Comparison of ENCODE assay signal across 1 cellular context in the genomic region with DNA sequence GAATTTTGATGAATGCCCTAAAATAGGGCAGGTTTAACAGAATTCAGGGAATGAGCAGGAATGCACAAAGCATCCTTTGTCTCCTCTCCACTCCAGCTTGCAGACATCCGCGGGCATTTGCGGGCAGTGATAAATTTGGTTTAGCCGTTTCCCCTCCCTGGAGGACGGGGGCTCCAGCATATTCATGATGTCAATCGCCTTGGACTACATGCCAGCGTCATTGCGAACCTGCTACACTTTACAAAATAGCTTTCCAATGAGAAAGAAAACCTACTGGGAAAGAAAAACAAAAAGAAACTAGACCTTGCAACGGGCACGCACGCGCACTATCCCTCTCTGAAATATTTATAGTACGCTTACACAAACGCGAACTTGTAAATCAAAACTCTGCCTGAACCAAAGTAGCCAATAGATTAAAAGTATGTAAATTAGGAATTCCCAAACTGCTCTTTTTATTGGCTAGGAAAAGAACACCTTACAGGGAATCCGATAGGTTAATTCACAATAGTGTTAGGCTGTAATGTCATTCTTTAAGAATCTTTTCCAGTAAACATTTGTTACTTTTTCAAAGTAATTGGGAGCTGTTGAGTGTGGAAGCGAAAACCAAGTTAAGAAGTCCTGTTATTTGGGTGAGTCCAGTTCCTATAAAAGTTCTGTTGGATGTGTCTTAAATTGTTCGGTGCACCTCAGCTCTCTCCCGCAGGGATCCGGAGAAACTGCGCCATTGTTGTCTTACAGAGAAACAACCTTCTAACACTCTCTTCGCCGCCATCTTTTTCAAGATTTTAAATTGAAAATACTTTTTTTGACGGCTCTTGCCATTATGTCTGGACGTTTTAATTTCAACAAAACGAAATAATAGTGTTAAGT.
TF ChIP-seq lines count a peak whose summit lies in the region.

No MANE protein-coding gene starts in this region.

TF ChIP-seq in GM23338, 12 proteins besides CTCF, POLR2A, EP300 and RAD21 (continued from another document):
- TF ChIP-seq, protein P1, sequence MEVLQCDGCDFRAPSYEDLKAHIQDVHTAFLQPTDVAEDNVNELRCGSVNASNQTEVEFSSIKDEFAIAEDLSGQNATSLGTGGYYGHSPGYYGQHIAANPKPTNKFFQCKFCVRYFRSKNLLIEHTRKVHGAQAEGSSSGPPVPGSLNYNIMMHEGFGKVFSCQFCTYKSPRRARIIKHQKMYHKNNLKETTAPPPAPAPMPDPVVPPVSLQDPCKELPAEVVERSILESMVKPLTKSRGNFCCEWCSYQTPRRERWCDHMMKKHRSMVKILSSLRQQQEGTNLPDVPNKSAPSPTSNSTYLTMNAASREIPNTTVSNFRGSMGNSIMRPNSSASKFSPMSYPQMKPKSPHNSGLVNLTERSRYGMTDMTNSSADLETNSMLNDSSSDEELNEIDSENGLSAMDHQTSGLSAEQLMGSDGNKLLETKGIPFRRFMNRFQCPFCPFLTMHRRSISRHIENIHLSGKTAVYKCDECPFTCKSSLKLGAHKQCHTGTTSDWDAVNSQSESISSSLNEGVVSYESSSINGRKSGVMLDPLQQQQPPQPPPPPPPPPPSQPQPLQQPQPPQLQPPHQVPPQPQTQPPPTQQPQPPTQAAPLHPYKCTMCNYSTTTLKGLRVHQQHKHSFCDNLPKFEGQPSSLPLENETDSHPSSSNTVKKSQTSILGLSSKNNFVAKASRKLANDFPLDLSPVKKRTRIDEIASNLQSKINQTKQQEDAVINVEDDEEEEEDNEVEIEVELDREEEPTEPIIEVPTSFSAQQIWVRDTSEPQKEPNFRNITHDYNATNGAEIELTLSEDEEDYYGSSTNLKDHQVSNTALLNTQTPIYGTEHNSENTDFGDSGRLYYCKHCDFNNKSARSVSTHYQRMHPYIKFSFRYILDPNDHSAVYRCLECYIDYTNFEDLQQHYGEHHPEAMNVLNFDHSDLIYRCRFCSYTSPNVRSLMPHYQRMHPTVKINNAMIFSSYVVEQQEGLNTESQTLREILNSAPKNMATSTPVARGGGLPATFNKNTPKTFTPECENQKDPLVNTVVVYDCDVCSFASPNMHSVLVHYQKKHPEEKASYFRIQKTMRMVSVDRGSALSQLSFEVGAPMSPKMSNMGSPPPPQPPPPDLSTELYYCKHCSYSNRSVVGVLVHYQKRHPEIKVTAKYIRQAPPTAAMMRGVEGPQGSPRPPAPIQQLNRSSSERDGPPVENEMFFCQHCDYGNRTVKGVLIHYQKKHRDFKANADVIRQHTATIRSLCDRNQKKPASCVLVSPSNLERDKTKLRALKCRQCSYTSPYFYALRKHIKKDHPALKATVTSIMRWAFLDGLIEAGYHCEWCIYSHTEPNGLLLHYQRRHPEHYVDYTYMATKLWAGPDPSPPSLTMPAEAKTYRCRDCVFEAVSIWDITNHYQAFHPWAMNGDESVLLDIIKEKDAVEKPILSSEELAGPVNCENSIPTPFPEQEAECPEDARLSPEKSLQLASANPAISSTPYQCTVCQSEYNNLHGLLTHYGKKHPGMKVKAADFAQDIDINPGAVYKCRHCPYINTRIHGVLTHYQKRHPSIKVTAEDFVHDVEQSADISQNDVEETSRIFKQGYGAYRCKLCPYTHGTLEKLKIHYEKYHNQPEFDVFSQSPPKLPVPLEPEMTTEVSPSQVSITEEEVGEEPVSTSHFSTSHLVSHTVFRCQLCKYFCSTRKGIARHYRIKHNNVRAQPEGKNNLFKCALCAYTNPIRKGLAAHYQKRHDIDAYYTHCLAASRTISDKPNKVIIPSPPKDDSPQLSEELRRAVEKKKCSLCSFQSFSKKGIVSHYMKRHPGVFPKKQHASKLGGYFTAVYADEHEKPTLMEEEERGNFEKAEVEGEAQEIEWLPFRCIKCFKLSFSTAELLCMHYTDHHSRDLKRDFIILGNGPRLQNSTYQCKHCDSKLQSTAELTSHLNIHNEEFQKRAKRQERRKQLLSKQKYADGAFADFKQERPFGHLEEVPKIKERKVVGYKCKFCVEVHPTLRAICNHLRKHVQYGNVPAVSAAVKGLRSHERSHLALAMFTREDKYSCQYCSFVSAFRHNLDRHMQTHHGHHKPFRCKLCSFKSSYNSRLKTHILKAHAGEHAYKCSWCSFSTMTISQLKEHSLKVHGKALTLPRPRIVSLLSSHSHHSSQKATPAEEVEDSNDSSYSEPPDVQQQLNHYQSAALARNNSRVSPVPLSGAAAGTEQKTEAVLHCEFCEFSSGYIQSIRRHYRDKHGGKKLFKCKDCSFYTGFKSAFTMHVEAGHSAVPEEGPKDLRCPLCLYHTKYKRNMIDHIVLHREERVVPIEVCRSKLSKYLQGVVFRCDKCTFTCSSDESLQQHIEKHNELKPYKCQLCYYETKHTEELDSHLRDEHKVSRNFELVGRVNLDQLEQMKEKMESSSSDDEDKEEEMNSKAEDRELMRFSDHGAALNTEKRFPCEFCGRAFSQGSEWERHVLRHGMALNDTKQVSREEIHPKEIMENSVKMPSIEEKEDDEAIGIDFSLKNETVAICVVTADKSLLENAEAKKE (CRISPR knock-in tag; IDR thresholded peaks at IDR 0.05), result no peak
- TF ChIP-seq ZNF114 (CRISPR knock-in tag; IDR thresholded peaks at IDR 0.05) (no peak), ZNF331 (CRISPR knock-in tag; IDR thresholded peaks at IDR 0.05; ENCODE audit: low read depth) (no peak), POLR2AphosphoS5 (IDR thresholded peaks at IDR 0.05; ENCODE audit: low read depth) (no peak), NANOG (IDR thresholded peaks at IDR 0.05; ENCODE audit: borderline replicate concordance) (no peak), EZH2phosphoT487 (IDR thresholded peaks at IDR 0.05; ENCODE audit: unreplicated experiment) (no peak)
